19 cellular contexts compared by ENCODE assay signal in genomic region chr5:15852949-15853348, GRCh38.
"Had no signal": no experiment of that assay in that cellular context is flagged by ENCODE, and none has a peak within 500 bp of the region (broad histone marks: within the 10 kb centered on the region; RNA-seq: fewer than 3 reads in every experiment).

No MANE protein-coding gene starts in this region.

- DNase-seq: KBM-7, MV-4-11, NCI-H1048, NCI-H1105, NCI-H1417, NCI-H1436 treated with DMSO at 0.1 percent for 48 hours, NCI-H1694, NCI-H187 treated with DMSO at 0.1 percent for 48 hours, NCI-H2029 treated with DMSO at 0.1 percent for 48 hours, NCI-H2171 treated with DMSO at 0.1 percent for 48 hours, NCI-H345, NCI-H524, NCI-H526 treated with DMSO at 0.1 percent for 48 hours, NCI-H748 treated with DMSO at 0.1 percent for 48 hours, RPMI8226, SHP77 treated with DMSO at 0.1 percent for 48 hours, SJCRH30 had no signal

- ATAC-seq: SK-N-SH treated with all-trans-retinoic acid at 6 μM for 48 hours had no signal

- H3K4me1 ChIP-seq: SJCRH30 had no signal

- H3K4me3 ChIP-seq: SJCRH30 had no signal

- H3K27me3 ChIP-seq: SJCRH30 had no signal

- H3K36me3 ChIP-seq: SJCRH30 had no signal

- H3K9me3 ChIP-seq: SJCRH30 had no signal

- H3K27ac ChIP-seq: HL-60, SJCRH30 had no signal
